In genomic region chr3:156826896-156827882, GRCh38 we compare ENCODE assay signal across 8 cellular contexts. TPM values are rescaled to one million over a fixed set of nuclear protein-coding genes. Genes with fewer than 3 reads are reported as not detected.
DNase-seq lines count a peak whose midpoint lies in the region; ATAC-seq and TF ChIP-seq lines count a peak whose summit lies in the region.

No MANE protein-coding gene starts in this region.

- H3K4me1 Mint-ChIP-seq in Calu3 (ENCODE audit: low read depth, unreplicated experiment): peaks cover 55% of the 10 kb centered on the region

- 36 to 40% (median 38%) methylated on average over 16 of the region's 16 CpGs for WGBS in adrenal gland, 4 donors
- WGBS in thyroid gland, 2 donors: 37 to 44% methylated on average over 16 of the region's 16 CpGs

- H3K4me1 ChIP-seq in adrenal gland (replicated peaks in 1 of 2) (no peaks in the 10 kb centered on the region), left lung (peaks cover 0 to 8% of the 10 kb centered on the region in 2 donors), thyroid gland (peaks cover 4 to 16% of the 10 kb centered on the region in 2 donors)

- H3K9me3 ChIP-seq in adrenal gland (replicated peaks in 1 of 3) (no peaks in the 10 kb centered on the region), left lung (no peaks in the 10 kb centered on the region), thyroid gland (no peaks in the 10 kb centered on the region)

- H3K9me3 Mint-ChIP-seq in Calu3 (ENCODE audit: low read depth, unreplicated experiment): peaks cover 5% of the 10 kb centered on the region

- ATAC-seq in HG03108 (IDR thresholded peaks at IDR 0.05; ENCODE audit: unreplicated experiment) (peak; percentile 2), left lung (no peak)

- peak overlapping the region; percentile 99 for H3K27ac Mint-ChIP-seq in Calu3 (ENCODE audit: unreplicated experiment)

- no peaks in the 10 kb centered on the region for H3K27me3 Mint-ChIP-seq in Calu3 (ENCODE audit: unreplicated experiment)

- TF ChIP-seq POLR2A in adrenal gland (IDR thresholded peaks at IDR 0.05) (no peak), thyroid gland (IDR thresholded peaks at IDR 0.05) (no peak)

- no peaks in the 10 kb centered on the region for H3K36me3 ChIP-seq in adrenal gland (replicated peaks in 1 of 2)
- H3K36me3 ChIP-seq in left lung: no peaks in the 10 kb centered on the region
- H3K36me3 ChIP-seq in thyroid gland: no peaks in the 10 kb centered on the region

- H3K27me3 ChIP-seq in adrenal gland (no peaks in the 10 kb centered on the region), left lung (no peaks in the 10 kb centered on the region), thyroid gland (no peaks in the 10 kb centered on the region)

- TF ChIP-seq CTCF in Calu3 (IDR thresholded peaks at IDR 0.05; ENCODE audit: unreplicated experiment) (no peak), adrenal gland (IDR thresholded peaks at IDR 0.05) (no peak), left lung (IDR thresholded peaks at IDR 0.05) (no peak), thyroid gland (IDR thresholded peaks at IDR 0.05) (no peak)

- TSS peak; percentile 80 for BruUV-seq in Calu3 (replicated peaks; lab: Mats Ljungman, UMichigan)

- H3K4me3 Mint-ChIP-seq in Calu3 (ENCODE audit: low read depth, unreplicated experiment): peak overlapping the region; percentile 85

- H3K4me3 ChIP-seq in adrenal gland (peak overlapping the region in 3 of 4 donors; percentile 59 to 74 (median 69)), left lung (peak overlapping the region; percentile 66 to 69), thyroid gland (replicated peaks in 1 of 3) (peak overlapping the region; percentile 5 to 73 (median 54))

- peaks cover 36% of the 10 kb centered on the region for H3K36me3 Mint-ChIP-seq in Calu3 (ENCODE audit: insufficient read depth, unreplicated experiment)

- H3K27ac ChIP-seq in adrenal gland (peak overlapping the region; percentile 90 to 100 (median 94)), left lung (peak overlapping the region; percentile 92 to 94), thyroid gland (peak overlapping the region; percentile 94 to 99 (median 96))

- CTCF ChIA-PET in Calu3 (lab: Charles Lee): interaction anchor here (0.8 kb wide), 2 partner anchors 57 to 262 kb away, joined by 3 read pairs; no protein-coding TSS in a partner anchor

- DNase-seq in Calu3 (no peak), adrenal gland (no peak), left lung (no peak), thyroid gland (no peak), dermis blood vessel endothelial cell (no peak), NCI-H524 (lab: John Stamatoyannopoulos, UW) (no peak)
- DNase-seq in central memory CD4-positive, alpha-beta T cell: no peak

- intact Hi-C loops in Calu3 (cut with micrococcal nuclease; ENCODE audit: unreplicated experiment): loop anchor here (2.0 kb wide), 1 partner anchor 14 kb away; no protein-coding TSS in a partner anchor
- intact Hi-C loops in adrenal gland (cut with DNase I): loop anchor here in 1 of 2 donors (5.0 kb wide), 1 partner anchor 150 kb away; no protein-coding TSS in a partner anchor
- intact Hi-C loops in left lung (cut with DNase I): loop anchor here in 1 of 2 donors (5.0 kb wide), 1 partner anchor 310 kb away; no protein-coding TSS in a partner anchor
- intact Hi-C loops in thyroid gland (cut with DNase I): loop anchor here (10.0 kb wide), 1 partner anchor 248 kb away; no protein-coding TSS in a partner anchor

RNA-seq across cellular contexts. Expression of gene LEKR1, which starts 1.0 kb away (rescaled TPM):
- total RNA-seq in Calu3 (2022): 4.5 and 5.1 TPM in 2 replicates
- total RNA-seq in adrenal gland: 1 to 10 TPM in 6 of 8 donors, under 1 TPM in 2; 0.28 to 2.3 (median 1.7) TPM
- polyA plus RNA-seq in adrenal gland: 1 to 10 TPM in 1 of 3 donors, under 1 TPM in 2; 0.30 to 1.1 (median 0.71) TPM
- 1 to 10 TPM in 1 of 2 donors, under 1 TPM in 1; 0.76 to 1.6 TPM for total RNA-seq in left lung
- 1 to 10 TPM; 6.3 to 7.5 (median 6.8) TPM for total RNA-seq in thyroid gland
- total RNA-seq in dermis blood vessel endothelial cell: 0.14 and 0.17 TPM in 2 replicates
